ENCODE assay signal across 11 cellular contexts in genomic region chr7:151689196-151689971, GRCh38.
DNase-seq lines count a peak whose midpoint lies in the region; ATAC-seq and TF ChIP-seq lines count a peak whose summit lies in the region.
"Had no signal": no experiment of that assay in that cellular context is flagged by ENCODE, and none has a peak within 500 bp of the region (broad histone marks: within the 10 kb centered on the region; RNA-seq: fewer than 3 reads in every experiment).

No MANE protein-coding gene starts in this region.

- CTCF ChIA-PET in Panc1 (lab: Charles Lee), result interaction anchor here (0.8 kb wide), 1 partner anchor 10 kb away, joined by 4 read pairs; no protein-coding TSS in a partner anchor

- peak overlapping the region in 1 of 2 experiments; percentile 26; a peak in 2 of 4 replicates for H3K4me3 ChIP-seq in Panc1 (ENCODE audit: low read depth in 2 of 2, low read length in 2 of 2)
- no peak overlapping the region for H3K4me3 ChIP-seq in heart left ventricle
- no peak overlapping the region for H3K4me3 ChIP-seq in smooth muscle cell

- H3K9me3 ChIP-seq in Panc1 (ENCODE audit: control insufficient read depth, insufficient read depth, low read depth, low read length) (no peaks in the 10 kb centered on the region), heart left ventricle (no peaks in the 10 kb centered on the region), smooth muscle cell (replicated peaks; ENCODE audit: low read depth) (no peaks in the 10 kb centered on the region)

- WGBS in heart left ventricle, 4 donors, result 37 to 60% (median 53%) methylated on average over 21 to 22 of the region's 22 CpGs
- WGBS in smooth muscle cell (ENCODE audit: low lambda C conversion rate), result 87% methylated on average over 21 of the region's 22 CpGs

- no peak overlapping the region for H3K9ac ChIP-seq in smooth muscle cell (ENCODE audit: low read depth)

- no peaks in the 10 kb centered on the region for H3K9me3 Mint-ChIP-seq in stimulated activated naive B cell treated with anti-CD40 and anti-IgM and Interleukin-4, amounts not matched to agents 10 μg/mL and 1 μg/mL and 100 μg/mL, for 72 hours
- no peaks in the 10 kb centered on the region for H3K9me3 Mint-ChIP-seq in activated naive CD8-positive, alpha-beta T cell treated with anti-CD3 and anti-CD28 coated beads, Interleukin-2, amount 50 U/mL, for 24 hours
- H3K9me3 Mint-ChIP-seq: activated naive CD4-positive, alpha-beta T cell treated with anti-CD3 and anti-CD28 coated beads, Interleukin-2, amount 50 U/mL, for 24 hours had no signal

- POLR2A ChIA-PET in Panc1 (lab: Charles Lee), result interaction anchor here (0.6 to 0.7 kb wide), 2 partner anchors 16 to 53 kb away, joined by 5 to 10 read pairs; no protein-coding TSS in a partner anchor

- peak; percentile 92 for DNase-seq in NCI-H1092 treated with DMSO at 0.1 percent for 48 hours (lab: John Stamatoyannopoulos, UW)
- no peak for DNase-seq in Panc1 (ENCODE audit: low read depth, low spot score)
- DNase-seq in heart left ventricle, result peak; percentile 68 to 84 (median 69)
- DNase-seq in stimulated activated naive B cell treated with anti-CD40 and anti-IgM and Interleukin-4, amounts not matched to agents 10 μg/mL and 1 μg/mL and 100 μg/mL, for 72 hours, result no peak
- no peak for DNase-seq in activated naive CD8-positive, alpha-beta T cell treated with anti-CD3 and anti-CD28 coated beads, Interleukin-2, amount 50 U/mL, for 24 hours
- DNase-seq in smooth muscle cell (lab: John Stamatoyannopoulos, UW; ENCODE audit: unreplicated experiment), result no peak
- DNase-seq: stimulated activated CD4-positive, alpha-beta T cell treated with anti-CD3 and anti-CD28 coated beads, Interleukin-2, amount 100 ng/mL, for 48 hours had no signal

- H3K27me3 ChIP-seq in Panc1 (ENCODE audit: control insufficient read depth, insufficient read depth, low read length), result no peaks in the 10 kb centered on the region
- no peaks in the 10 kb centered on the region for H3K27me3 ChIP-seq in heart left ventricle
- no peaks in the 10 kb centered on the region for H3K27me3 ChIP-seq in smooth muscle cell (ENCODE audit: low read depth)

- H3K79me2 ChIP-seq in smooth muscle cell (ENCODE audit: low read depth), result no peaks in the 10 kb centered on the region

- no peak overlapping the region for H3K4me3 Mint-ChIP-seq in stimulated activated naive B cell treated with anti-CD40 and anti-IgM and Interleukin-4, amounts not matched to agents 10 μg/mL and 1 μg/mL and 100 μg/mL, for 72 hours
- H3K4me3 Mint-ChIP-seq in activated naive CD8-positive, alpha-beta T cell treated with anti-CD3 and anti-CD28 coated beads, Interleukin-2, amount 50 U/mL, for 24 hours, result no peak overlapping the region
- H3K4me3 Mint-ChIP-seq: activated naive CD4-positive, alpha-beta T cell treated with anti-CD3 and anti-CD28 coated beads, Interleukin-2, amount 50 U/mL, for 24 hours had no signal

- H3F3A ChIP-seq in smooth muscle cell (ENCODE audit: low read depth), result no peaks in the 10 kb centered on the region

- H3K4me1 ChIP-seq in Panc1 (ENCODE audit: control insufficient read depth, insufficient read depth, low read length) (peaks cover 65% of the 10 kb centered on the region), heart left ventricle (peaks cover 0 to 79% (median 45%) of the 10 kb centered on the region in 12 donors), smooth muscle cell (ENCODE audit: low read depth) (peaks cover 4% of the 10 kb centered on the region)

- peak overlapping the region; percentile 37 for H3K27ac Mint-ChIP-seq in stimulated activated naive B cell treated with anti-CD40 and anti-IgM and Interleukin-4, amounts not matched to agents 10 μg/mL and 1 μg/mL and 100 μg/mL, for 72 hours
- H3K27ac Mint-ChIP-seq in activated naive CD8-positive, alpha-beta T cell treated with anti-CD3 and anti-CD28 coated beads, Interleukin-2, amount 50 U/mL, for 24 hours, result no peak overlapping the region
- H3K27ac Mint-ChIP-seq: activated naive CD4-positive, alpha-beta T cell treated with anti-CD3 and anti-CD28 coated beads, Interleukin-2, amount 50 U/mL, for 24 hours had no signal

- no peaks in the 10 kb centered on the region for H4K20me1 ChIP-seq in smooth muscle cell (ENCODE audit: low read depth)

- H3K27ac ChIP-seq in Panc1 (ENCODE audit: low read length) (peak overlapping the region; percentile 99), heart left ventricle (peak overlapping the region in 9 of 12 donors; percentile 37 to 81 (median 45)), smooth muscle cell (ENCODE audit: low read depth) (no peak overlapping the region)
- H3K27ac ChIP-seq: VCaP had no signal

- H3K4me2 ChIP-seq in smooth muscle cell, result no peak overlapping the region

- no peak overlapping the region for H2AFZ ChIP-seq in smooth muscle cell (ENCODE audit: low read depth)

- TF ChIP-seq CTCF in Panc1 (IDR thresholded peaks at IDR 0.05) (no peak), heart left ventricle (IDR thresholded peaks at IDR 0.05) (no peak), smooth muscle cell (IDR thresholded peaks at IDR 0.05; ENCODE audit: borderline replicate concordance, insufficient read depth, poor library complexity, severe bottlenecking) (no peak)

- no peaks in the 10 kb centered on the region for H3K27me3 Mint-ChIP-seq in stimulated activated naive B cell treated with anti-CD40 and anti-IgM and Interleukin-4, amounts not matched to agents 10 μg/mL and 1 μg/mL and 100 μg/mL, for 72 hours
- H3K27me3 Mint-ChIP-seq in activated naive CD8-positive, alpha-beta T cell treated with anti-CD3 and anti-CD28 coated beads, Interleukin-2, amount 50 U/mL, for 24 hours, result no peaks in the 10 kb centered on the region
- H3K27me3 Mint-ChIP-seq: activated naive CD4-positive, alpha-beta T cell treated with anti-CD3 and anti-CD28 coated beads, Interleukin-2, amount 50 U/mL, for 24 hours had no signal

- H3K36me3 ChIP-seq in Panc1 (ENCODE audit: control insufficient read depth, insufficient read depth, low read length) (no peaks in the 10 kb centered on the region), heart left ventricle (no peaks in the 10 kb centered on the region), smooth muscle cell (ENCODE audit: low read depth) (no peaks in the 10 kb centered on the region)

- intact Hi-C loops in Panc1 (cut with micrococcal nuclease; ENCODE audit: unreplicated experiment), result no loop called here
- intact Hi-C loops in heart left ventricle (cut with DNase I), result loop anchor here in 3 of 10 donors (5.0 kb wide), 1 partner anchor 57 kb away; no protein-coding TSS in a partner anchor

- no TSS peak for BruUV-seq in Panc1 (replicated peaks; lab: Mats Ljungman, UMichigan)

- H3K4me1 Mint-ChIP-seq in stimulated activated naive B cell treated with anti-CD40 and anti-IgM and Interleukin-4, amounts not matched to agents 10 μg/mL and 1 μg/mL and 100 μg/mL, for 72 hours, result peaks cover 2 to 5% of the 10 kb centered on the region in 2 donors
- no peaks in the 10 kb centered on the region for H3K4me1 Mint-ChIP-seq in activated naive CD8-positive, alpha-beta T cell treated with anti-CD3 and anti-CD28 coated beads, Interleukin-2, amount 50 U/mL, for 24 hours
- H3K4me1 Mint-ChIP-seq: activated naive CD4-positive, alpha-beta T cell treated with anti-CD3 and anti-CD28 coated beads, Interleukin-2, amount 50 U/mL, for 24 hours had no signal

- no peak for TF ChIP-seq POLR2A in heart left ventricle (IDR thresholded peaks at IDR 0.05)

- peaks cover 0 to 3% of the 10 kb centered on the region in 2 donors for H3K36me3 Mint-ChIP-seq in stimulated activated naive B cell treated with anti-CD40 and anti-IgM and Interleukin-4, amounts not matched to agents 10 μg/mL and 1 μg/mL and 100 μg/mL, for 72 hours
- no peaks in the 10 kb centered on the region for H3K36me3 Mint-ChIP-seq in activated naive CD8-positive, alpha-beta T cell treated with anti-CD3 and anti-CD28 coated beads, Interleukin-2, amount 50 U/mL, for 24 hours (ENCODE audit: low read depth)

- ATAC-seq in Panc1, result peak; percentile 34
- peak; percentile 62 to 82 (median 72) for ATAC-seq in heart left ventricle
- no peak for ATAC-seq in stimulated activated naive B cell treated with anti-CD40 and anti-IgM and Interleukin-4, amounts not matched to agents 10 μg/mL and 1 μg/mL and 100 μg/mL, for 72 hours (replicated peaks)
- ATAC-seq in activated naive CD8-positive, alpha-beta T cell treated with anti-CD3 and anti-CD28 coated beads, Interleukin-2, amount 50 U/mL, for 24 hours, result no peak
- ATAC-seq in GM19463 (IDR thresholded peaks at IDR 0.05; ENCODE audit: unreplicated experiment), result no peak
- no peak for ATAC-seq in GM18511 (IDR thresholded peaks at IDR 0.05; ENCODE audit: unreplicated experiment)

- in situ Hi-C loops in Panc1 (cut with HindIII; ENCODE audit: low pct_unique_long_range_greater_than_20kb, low sequenced_read_pairs), result no loop called here

Comparison
In these comparisons a context has a peak if more than half of its experiments do, and no peak if none do; other contexts are left out.
1. DNase-seq: peak in NCI-H1092 treated with DMSO at 0.1 percent for 48 hours (single experiment) and heart left ventricle (5 of 5); none in Panc1 (single experiment), stimulated activated naive B cell treated with anti-CD40 and anti-IgM and Interleukin-4, amounts not matched to agents 10 μg/mL and 1 μg/mL and 100 μg/mL, for 72 hours (single experiment), activated naive CD8-positive, alpha-beta T cell treated with anti-CD3 and anti-CD28 coated beads, Interleukin-2, amount 50 U/mL, for 24 hours (single experiment) and smooth muscle cell (single experiment).
2. ATAC-seq: peak in Panc1 (single experiment) and heart left ventricle (4 of 4); none in stimulated activated naive B cell treated with anti-CD40 and anti-IgM and Interleukin-4, amounts not matched to agents 10 μg/mL and 1 μg/mL and 100 μg/mL, for 72 hours (0 of 2), activated naive CD8-positive, alpha-beta T cell treated with anti-CD3 and anti-CD28 coated beads, Interleukin-2, amount 50 U/mL, for 24 hours (single experiment), GM19463 (single experiment) and GM18511 (single experiment).